ENCODE assay signal across 8 cellular contexts in the genomic region with DNA sequence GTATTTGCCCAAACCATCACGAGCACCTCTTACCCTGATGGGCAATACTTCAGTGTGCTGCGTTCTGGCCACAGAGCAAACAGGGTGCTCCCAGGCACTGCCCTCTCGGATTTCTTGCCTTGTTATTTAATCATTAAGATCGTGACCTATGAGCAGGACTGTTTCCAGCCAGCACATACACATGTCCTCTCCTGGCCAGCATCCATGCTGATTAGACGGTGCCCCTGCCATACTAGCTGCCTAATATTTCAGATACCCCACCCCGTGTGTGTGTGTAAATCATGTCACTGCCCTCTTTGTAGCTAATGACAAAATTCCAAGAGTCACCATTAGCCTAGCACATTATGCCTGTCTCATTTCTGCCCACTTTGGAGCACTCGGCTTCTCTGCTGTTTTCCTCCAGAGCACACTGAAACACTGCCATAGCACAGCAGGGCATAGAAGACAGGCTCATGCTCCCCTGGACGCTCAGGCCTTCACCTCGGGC. TPM values are rescaled to one million over a fixed set of nuclear protein-coding genes. Genes with fewer than 3 reads are reported as not detected.
DNase-seq lines count a peak whose midpoint lies in the region; ATAC-seq lines count a peak whose summit lies in the region.

No MANE protein-coding gene starts in this region.

- peaks cover 10 to 21% (median 15%) of the 10 kb centered on the region in 4 donors for H3K4me1 Mint-ChIP-seq in CD4-positive, alpha-beta memory T cell
- peaks cover 13 to 16% of the 10 kb centered on the region in 2 donors for H3K4me1 Mint-ChIP-seq in natural killer cell treated with Interleukin-12 subunit alpha and Interleukin-12 subunit beta and Interleukin-15 and Interleukin-18, amount 100 ng/mL, for 72 hours (ENCODE audit: low read depth in 2 of 2)

- peaks cover 9% of the 10 kb centered on the region for H3K4me1 ChIP-seq in CD4-positive, alpha-beta memory T cell (ENCODE audit: insufficient read depth, low read length)
- peaks cover 10 to 13% of the 10 kb centered on the region in 2 donors for H3K4me1 ChIP-seq in duodenal mucosa (ENCODE audit: control insufficient read depth in 1 of 2, insufficient read depth in 2 of 2, low read length in 2 of 2)

- peak overlapping the region; percentile 91 to 97 (median 95) for H3K4me3 Mint-ChIP-seq in CD4-positive, alpha-beta memory T cell
- peak overlapping the region; percentile 83 for H3K4me3 Mint-ChIP-seq in natural killer cell treated with Interleukin-12 subunit alpha and Interleukin-12 subunit beta and Interleukin-15 and Interleukin-18, amount 100 ng/mL, for 72 hours

- no peak for ATAC-seq in natural killer cell treated with Interleukin-12 subunit alpha and Interleukin-12 subunit beta and Interleukin-15 and Interleukin-18, amount 100 ng/mL, for 72 hours
- ATAC-seq in GM21717 (IDR thresholded peaks at IDR 0.05; ENCODE audit: unreplicated experiment) (no peak), GM18870 (IDR thresholded peaks at IDR 0.05; ENCODE audit: unreplicated experiment) (no peak), HG03175 (IDR thresholded peaks at IDR 0.05; ENCODE audit: unreplicated experiment) (no peak)

- no peak for DNase-seq in CD4-positive, alpha-beta memory T cell
- DNase-seq in M059J (ENCODE audit: low read depth) (peak; percentile 23), NCI-H1694 treated with DMSO at 0.1 percent for 48 hours (lab: John Stamatoyannopoulos, UW) (no peak)
- DNase-seq in natural killer cell treated with Interleukin-12 subunit alpha and Interleukin-12 subunit beta and Interleukin-15 and Interleukin-18, amount 100 ng/mL, for 72 hours (ENCODE audit: low spot score), result no peak

- no peaks in the 10 kb centered on the region for H3K27me3 Mint-ChIP-seq in CD4-positive, alpha-beta memory T cell
- no peaks in the 10 kb centered on the region for H3K27me3 Mint-ChIP-seq in natural killer cell treated with Interleukin-12 subunit alpha and Interleukin-12 subunit beta and Interleukin-15 and Interleukin-18, amount 100 ng/mL, for 72 hours

- H3K27ac Mint-ChIP-seq in CD4-positive, alpha-beta memory T cell, result peak overlapping the region; percentile 93 to 98 (median 95)
- peak overlapping the region; percentile 94 to 97 for H3K27ac Mint-ChIP-seq in natural killer cell treated with Interleukin-12 subunit alpha and Interleukin-12 subunit beta and Interleukin-15 and Interleukin-18, amount 100 ng/mL, for 72 hours

- H3K9me3 Mint-ChIP-seq in CD4-positive, alpha-beta memory T cell, result no peaks in the 10 kb centered on the region
- no peaks in the 10 kb centered on the region for H3K9me3 Mint-ChIP-seq in natural killer cell treated with Interleukin-12 subunit alpha and Interleukin-12 subunit beta and Interleukin-15 and Interleukin-18, amount 100 ng/mL, for 72 hours

- intact Hi-C loops in CD4-positive, alpha-beta memory T cell (cut with micrococcal nuclease), result no loop called here

- CTCF ChIA-PET in CD4-positive, alpha-beta memory T cell (lab: Charles Lee; ENCODE audit: partially characterized antibody), result interaction anchor here (1.1 to 3.4 kb wide), 3 partner anchors 70 to 83 kb away, joined by 4 to 30 read pairs (median 8); no protein-coding TSS in a partner anchor

- H3K9me3 ChIP-seq in CD4-positive, alpha-beta memory T cell (ENCODE audit: control insufficient read depth in 1 of 2, low read length in 2 of 2), result no peaks in the 10 kb centered on the region
- no peaks in the 10 kb centered on the region for H3K9me3 ChIP-seq in duodenal mucosa (ENCODE audit: control insufficient read depth in 1 of 2, low read length in 2 of 2)

- H3K27me3 ChIP-seq in CD4-positive, alpha-beta memory T cell (ENCODE audit: insufficient read depth, low read length), result no peaks in the 10 kb centered on the region
- no peaks in the 10 kb centered on the region for H3K27me3 ChIP-seq in duodenal mucosa (ENCODE audit: control insufficient read depth in 1 of 2, insufficient read depth in 2 of 2, low read length in 2 of 2)

- peak overlapping the region; percentile 64 to 88 for H3K4me3 ChIP-seq in CD4-positive, alpha-beta memory T cell (ENCODE audit: low read length in 2 of 2)
- H3K4me3 ChIP-seq in duodenal mucosa (ENCODE audit: low read depth in 1 of 2, low read length in 2 of 2), result peak overlapping the region; percentile 77 to 84

- H3K36me3 ChIP-seq in CD4-positive, alpha-beta memory T cell (ENCODE audit: insufficient read depth, low read length), result no peaks in the 10 kb centered on the region
- H3K36me3 ChIP-seq in duodenal mucosa (ENCODE audit: control insufficient read depth in 1 of 2, insufficient read depth in 2 of 2, low read length in 2 of 2), result peaks cover 0 to 13% of the 10 kb centered on the region in 2 donors

- peak overlapping the region; percentile 77 for H3K27ac ChIP-seq in CD4-positive, alpha-beta memory T cell (ENCODE audit: low read depth, low read length)
- H3K27ac ChIP-seq in duodenal mucosa (ENCODE audit: low read depth, low read length), result no peak overlapping the region

- POLR2A ChIA-PET in CD4-positive, alpha-beta memory T cell (lab: Charles Lee; ENCODE audit: partially characterized antibody), result interaction anchor here (0.7 to 5.3 kb wide), 5 partner anchors 27 to 172 kb away, joined by 3 to 48 read pairs (median 32); partner anchors contain the start of genes FBXO31 and MAP1LC3B

- H3K9ac ChIP-seq in duodenal mucosa (ENCODE audit: low read depth in 1 of 2, low read length in 2 of 2), result peak overlapping the region; percentile 73 to 93

- H3K36me3 Mint-ChIP-seq in CD4-positive, alpha-beta memory T cell, result peaks cover 0 to 9% of the 10 kb centered on the region in 2 donors
- H3K36me3 Mint-ChIP-seq in natural killer cell treated with Interleukin-12 subunit alpha and Interleukin-12 subunit beta and Interleukin-15 and Interleukin-18, amount 100 ng/mL, for 72 hours, result peaks cover 11% of the 10 kb centered on the region

RNA-seq across cellular contexts. Expression of gene C16orf95, which starts 1.0 kb away (rescaled TPM):
- total RNA-seq in CD4-positive, alpha-beta memory T cell, result 1 to 10 TPM; 1.6 TPM
- polyA plus RNA-seq in CD4-positive, alpha-beta memory T cell, result 1 to 10 TPM; 1.4 to 2.4 TPM
- total RNA-seq in M059J (2014; rRNA removed; shearing (Covaris generic)), result 2.4 and 3.1 TPM in 2 replicates
- 1 to 10 TPM; 4.6 to 7.0 TPM for total RNA-seq in natural killer cell treated with Interleukin-12 subunit alpha and Interleukin-12 subunit beta and Interleukin-15 and Interleukin-18, amount 100 ng/mL, for 72 hours
